In the genomic region with DNA sequence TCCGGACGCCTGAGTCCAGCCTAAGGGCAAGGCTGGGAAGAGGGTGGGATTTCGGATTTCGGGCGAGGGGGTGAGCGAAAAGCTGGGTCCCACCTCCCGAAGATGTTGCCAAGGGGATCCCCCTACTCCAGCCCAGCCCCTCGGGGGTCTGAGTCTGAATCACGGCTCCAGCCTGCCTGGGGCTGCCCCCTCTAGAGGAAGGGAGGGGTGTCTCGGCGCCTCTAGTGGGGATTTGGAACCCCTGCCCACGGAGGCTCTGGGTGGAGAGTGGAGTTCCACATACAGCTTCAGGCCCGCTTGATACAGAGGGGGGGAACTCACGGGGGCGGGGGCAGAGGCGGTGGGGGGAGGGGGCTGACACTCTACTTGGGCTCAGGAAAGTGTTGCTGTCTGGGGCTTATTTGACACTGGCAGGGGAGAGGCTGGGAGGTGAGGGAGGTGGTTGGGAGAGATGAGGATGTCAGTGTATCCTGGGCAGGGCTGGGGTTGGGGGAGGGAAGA, we compare ENCODE assay signal across 9 cellular contexts. TPM values are rescaled to one million over a fixed set of nuclear protein-coding genes. Genes with fewer than 3 reads are reported as not detected.
DNase-seq lines count a peak whose midpoint lies in the region; ATAC-seq and TF ChIP-seq lines count a peak whose summit lies in the region.
"Had no signal": no experiment of that assay in that cellular context is flagged by ENCODE, and none has a peak within 500 bp of the region (broad histone marks: within the 10 kb centered on the region; RNA-seq: fewer than 3 reads in every experiment).

No MANE protein-coding gene starts in this region.

- H3K4me3 ChIP-seq in choroid plexus epithelial cell (ENCODE audit: low read depth, low read length), result peak overlapping the region; percentile 87
- peak overlapping the region; percentile 90 for H3K4me3 ChIP-seq in lower leg skin (ENCODE audit: low read depth, poor library complexity, severe bottlenecking)
- peak overlapping the region; percentile 84 to 88 for H3K4me3 ChIP-seq in testis

- CTCF ChIA-PET in activated CD8-positive, alpha-beta T cell treated with anti-CD3 and anti-CD28 coated beads, Interleukin-2, amount 10 ng/mL, durations not matched to agents 7 days and 5 days (lab: Charles Lee), result no interaction called here

- H3K27ac Mint-ChIP-seq in activated CD8-positive, alpha-beta T cell treated with anti-CD3 and anti-CD28 coated beads, Interleukin-2, amount 10 ng/mL, durations not matched to agents 7 days and 5 days, result no peak overlapping the region
- H3K27ac Mint-ChIP-seq: activated T-cell treated with anti-CD3 and anti-CD28 coated beads, Interleukin-2, amount 50 U/mL, for 24 hours had no signal

- no peaks in the 10 kb centered on the region for H3K9me3 Mint-ChIP-seq in activated CD8-positive, alpha-beta T cell treated with anti-CD3 and anti-CD28 coated beads, Interleukin-2, amount 10 ng/mL, durations not matched to agents 7 days and 5 days (ENCODE audit: insufficient read depth)
- H3K9me3 Mint-ChIP-seq: activated T-cell treated with anti-CD3 and anti-CD28 coated beads, Interleukin-2, amount 50 U/mL, for 24 hours had no signal

- peak; percentile 32 for DNase-seq in KBM-7
- no peak for DNase-seq in choroid plexus epithelial cell (ENCODE audit: low read depth)
- DNase-seq in lower leg skin (ENCODE audit: low spot score in 2 of 2), result no peak
- peak; percentile 38 for DNase-seq in testis
- no peak for DNase-seq in GDM1 (lab: John Stamatoyannopoulos, UW)
- no peak for DNase-seq in activated CD8-positive, alpha-beta T cell treated with anti-CD3 and anti-CD28 coated beads, Interleukin-2, amount 10 ng/mL, durations not matched to agents 7 days and 5 days

- H3K36me3 ChIP-seq in testis (ENCODE audit: low read depth, missing control alignments), result no peaks in the 10 kb centered on the region

- H3K36me3 Mint-ChIP-seq in activated CD8-positive, alpha-beta T cell treated with anti-CD3 and anti-CD28 coated beads, Interleukin-2, amount 10 ng/mL, durations not matched to agents 7 days and 5 days (ENCODE audit: low read depth), result no peaks in the 10 kb centered on the region

- peaks cover 45% of the 10 kb centered on the region for H3K4me1 ChIP-seq in testis

- ATAC-seq in HG03354 (IDR thresholded peaks at IDR 0.05; ENCODE audit: poor library complexity, severe bottlenecking, unreplicated experiment), result no peak
- no peak for ATAC-seq in GM18907 (IDR thresholded peaks at IDR 0.05; ENCODE audit: unreplicated experiment)
- no peak for ATAC-seq in activated CD8-positive, alpha-beta T cell treated with anti-CD3 and anti-CD28 coated beads, Interleukin-2, amount 10 ng/mL, durations not matched to agents 7 days and 5 days

- no peak for TF ChIP-seq POLR2A in lower leg skin (IDR thresholded peaks at IDR 0.05)
- no peak for TF ChIP-seq POLR2A in testis (IDR thresholded peaks at IDR 0.05)

- in situ Hi-C loops in KBM-7 (cut with MboI; ENCODE audit: low pct_unique_long_range_greater_than_20kb, low sequenced_read_pairs), result no loop called here

- TF ChIP-seq CTCF in choroid plexus epithelial cell (conservative IDR thresholded peaks at IDR 0.05; ENCODE audit: low read depth, low read length) (peak; percentile 33), lower leg skin (IDR thresholded peaks at IDR 0.05) (no peak), testis (IDR thresholded peaks at IDR 0.05) (no peak)

- no peaks in the 10 kb centered on the region for H3K27me3 ChIP-seq in testis

- H3K4me1 Mint-ChIP-seq in activated CD8-positive, alpha-beta T cell treated with anti-CD3 and anti-CD28 coated beads, Interleukin-2, amount 10 ng/mL, durations not matched to agents 7 days and 5 days (ENCODE audit: low read depth), result no peaks in the 10 kb centered on the region

- no peaks in the 10 kb centered on the region for H3K9me3 ChIP-seq in testis

- WGBS in lower leg skin, 2 donors, result 0 to 2% methylated on average over 4 to 10 of the region's 16 CpGs
- 0 to 2% methylated on average over 3 to 14 of the region's 16 CpGs for WGBS in testis, 2 donors

- intact Hi-C loops in lower leg skin (cut with DNase I; ENCODE audit: low total_unique reads), result loop anchor here (5.0 kb wide), 2 partner anchors 43 to 93 kb away; no protein-coding TSS in a partner anchor
- intact Hi-C loops in testis (cut with DNase I; ENCODE audit: low total_unique reads), result loop anchor here (5.0 kb wide), 1 partner anchor 43 kb away; no protein-coding TSS in a partner anchor

- H3K4me3 Mint-ChIP-seq in activated CD8-positive, alpha-beta T cell treated with anti-CD3 and anti-CD28 coated beads, Interleukin-2, amount 10 ng/mL, durations not matched to agents 7 days and 5 days, result no peak overlapping the region
- H3K4me3 Mint-ChIP-seq: activated T-cell treated with anti-CD3 and anti-CD28 coated beads, Interleukin-2, amount 50 U/mL, for 24 hours had no signal

- POLR2A ChIA-PET in activated CD8-positive, alpha-beta T cell treated with anti-CD3 and anti-CD28 coated beads, Interleukin-2, amount 10 ng/mL, durations not matched to agents 7 days and 5 days (lab: Charles Lee), result no interaction called here

- peak overlapping the region; percentile 87 to 93 for H3K27ac ChIP-seq in testis

- peaks cover 38% of the 10 kb centered on the region for H3K27me3 Mint-ChIP-seq in activated CD8-positive, alpha-beta T cell treated with anti-CD3 and anti-CD28 coated beads, Interleukin-2, amount 10 ng/mL, durations not matched to agents 7 days and 5 days (ENCODE audit: low read depth)

RNA-seq across cellular contexts. Expression of gene KIRREL1, which starts 0.7 kb away (rescaled TPM):
- 10 to 100 TPM in 3 of 4 donors, 1 to 10 TPM in 1; 8.8 to 19.6 (median 14.5) TPM for total RNA-seq in lower leg skin
- 10 to 100 TPM; 19.9 to 31.9 TPM for total RNA-seq in testis
- polyA plus RNA-seq in testis (ENCODE audit: insufficient read depth, low read depth, low replicate concordance), result 15.5 TPM
- not detected for total RNA-seq in activated CD8-positive, alpha-beta T cell treated with anti-CD3 and anti-CD28 coated beads, Interleukin-2, amount 10 ng/mL, durations not matched to agents 7 days and 5 days

Comparison
In these comparisons a context has a peak if more than half of its experiments do, and no peak if none do; other contexts are left out.
1. DNase-seq: peak in KBM-7 (single experiment) and testis (single experiment); none in choroid plexus epithelial cell (single experiment), lower leg skin (0 of 2), GDM1 (single experiment) and activated CD8-positive, alpha-beta T cell treated with anti-CD3 and anti-CD28 coated beads, Interleukin-2, amount 10 ng/mL, durations not matched to agents 7 days and 5 days (single experiment).
2. RNA of gene KIRREL1, which starts 0.7 kb away (total RNA-seq): 19.9 to 31.9 TPM in testis and 8.8 to 19.6 TPM in lower leg skin; not detected in activated CD8-positive, alpha-beta T cell treated with anti-CD3 and anti-CD28 coated beads, Interleukin-2, amount 10 ng/mL, durations not matched to agents 7 days and 5 days; every median in the first group is over 4 times any median in the second.
3. Peak in every context shown above with its lines, with median percentiles within 50 percentile points of each other: H3K4me3 ChIP-seq.